In the genomic region with DNA sequence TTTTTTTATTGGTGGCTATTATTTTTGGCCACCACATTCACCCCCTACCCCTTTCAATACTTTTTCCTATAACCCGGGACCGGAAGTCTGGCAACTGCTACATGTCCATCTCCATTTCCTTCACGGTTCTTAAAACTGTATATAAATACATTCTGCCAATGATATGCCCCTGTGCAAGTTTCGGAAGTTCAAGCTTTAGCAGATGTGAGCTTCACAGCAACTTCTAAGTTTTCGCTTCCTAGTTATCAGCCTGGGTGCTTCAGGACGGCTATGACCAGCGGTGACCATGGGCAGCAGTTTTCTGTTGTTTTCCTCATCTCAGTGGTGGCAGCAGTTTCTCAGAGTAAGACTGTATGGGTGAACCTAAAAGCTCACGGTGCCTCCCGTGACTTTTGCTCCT, we compare ENCODE assay signal across 28 cellular contexts.
"Had no signal": no experiment of that assay in that cellular context is flagged by ENCODE, and none has a peak within 500 bp of the region (broad histone marks: within the 10 kb centered on the region; RNA-seq: fewer than 3 reads in every experiment).

No MANE protein-coding gene starts in this region.

- H3K4me1 Mint-ChIP-seq: neural crest cell; stimulated activated naive B cell treated with anti-CD40 and anti-IgM and Interleukin-4, amounts not matched to agents 10 μg/mL and 1 μg/mL and 100 μg/mL, for 72 hours had no signal

- DNase-seq: naive thymus-derived CD8-positive, alpha-beta T cell; nephron progenitor cell; nucleus accumbens; pancreas; retina; right lobe of liver; sigmoid colon; small intestine; stimulated activated CD4-positive, alpha-beta T cell treated with anti-CD3 and anti-CD28 coated beads, Interleukin-15, amount 100 ng/mL, for 24 hours; stimulated activated CD4-positive, alpha-beta T cell treated with anti-CD3 and anti-CD28 coated beads, Interleukin-2, amount 100 ng/mL, for 24 hours; stimulated activated CD4-positive, alpha-beta T cell treated with anti-CD3 and anti-CD28 coated beads, Interleukin-2, amount 100 ng/mL, for 48 hours; stimulated activated CD4-positive, alpha-beta T cell treated with anti-CD3 and anti-CD28 coated beads, Interleukin-4, amount 100 ng/mL, for 24 hours; stimulated activated naive B cell treated with anti-CD40 and anti-IgM and Interleukin-4, amounts not matched to agents 10 μg/mL and 1 μg/mL and 100 μg/mL, for 72 hours; stimulated activated naive CD4-positive, alpha-beta T cell treated with Interleukin-2 at 50 U/mL for 16 hours; stomach; thyroid gland; trophoblast cell; upper lobe of left lung had no signal

- H3K36me3 ChIP-seq: neutrophil, pancreas, prostate gland, right atrium auricular region, right lobe of liver, sigmoid colon, stomach, thoracic aorta, thyroid gland, tibial nerve, upper lobe of left lung, vagina had no signal

- H3K4me3 ChIP-seq: pancreas, prostate gland, right atrium auricular region, right lobe of liver, sigmoid colon, stomach, thoracic aorta, thyroid gland, tibial nerve, upper lobe of left lung, vagina had no signal

- H3K27me3 ChIP-seq: pancreas, right atrium auricular region, right lobe of liver, sigmoid colon, stomach, thyroid gland, tibial nerve, upper lobe of left lung, vagina had no signal

- H3K9me3 Mint-ChIP-seq: naive thymus-derived CD8-positive, alpha-beta T cell; natural killer cell treated with Interleukin-12 subunit alpha and Interleukin-12 subunit beta and Interleukin-15 and Interleukin-18, amount 100 ng/mL, for 72 hours; stimulated activated effector memory CD8-positive, alpha-beta T cell treated with anti-CD3 and anti-CD28 coated beads, Interleukin-12 subunit alpha, Interleukin-12 subunit beta, amount 100 ng/mL, for 72 hours; stimulated activated naive CD8-positive, alpha-beta T cell treated with anti-CD3 and anti-CD28 coated beads, Interleukin-15, Interleukin-2, amounts not matched to agents 100 ng/mL and 50 ng/mL, for 24 hours had no signal

- H3K9me3 ChIP-seq: neutrophil, pancreas, prostate gland, right atrium auricular region, right lobe of liver, sigmoid colon, stomach, thoracic aorta, thyroid gland, tibial nerve, upper lobe of left lung, vagina had no signal

- H3K4me3 Mint-ChIP-seq: naive thymus-derived CD8-positive, alpha-beta T cell; natural killer cell treated with Interleukin-12 subunit alpha and Interleukin-12 subunit beta and Interleukin-15 and Interleukin-18, amount 100 ng/mL, for 72 hours; nephron progenitor cell; neural crest cell; stimulated activated effector memory CD8-positive, alpha-beta T cell treated with anti-CD3 and anti-CD28 coated beads, Interleukin-12 subunit alpha, Interleukin-12 subunit beta, amount 100 ng/mL, for 72 hours; stimulated activated naive B cell treated with anti-CD40 and anti-IgM and Interleukin-4, amounts not matched to agents 10 μg/mL and 1 μg/mL and 100 μg/mL, for 72 hours; stimulated activated naive CD8-positive, alpha-beta T cell treated with anti-CD3 and anti-CD28 coated beads, Interleukin-15, Interleukin-2, amounts not matched to agents 100 ng/mL and 50 ng/mL, for 24 hours had no signal

- ATAC-seq: naive thymus-derived CD8-positive, alpha-beta T cell; natural killer cell treated with Interleukin-12 subunit alpha and Interleukin-12 subunit beta and Interleukin-15 and Interleukin-18, amount 100 ng/mL, for 72 hours; pancreas; right lobe of liver; stimulated activated effector memory CD8-positive, alpha-beta T cell treated with anti-CD3 and anti-CD28 coated beads, Interleukin-12 subunit alpha, Interleukin-12 subunit beta, amount 100 ng/mL, for 72 hours; stimulated activated naive B cell treated with anti-CD40 and anti-IgM and Interleukin-4, amounts not matched to agents 10 μg/mL and 1 μg/mL and 100 μg/mL, for 72 hours had no signal

- H3K27ac ChIP-seq: neutrophil, prostate gland, right atrium auricular region, right lobe of liver, sigmoid colon, thoracic aorta, thyroid gland, tibial nerve, upper lobe of left lung, vagina had no signal

- H3K36me3 Mint-ChIP-seq: naive thymus-derived CD8-positive, alpha-beta T cell; natural killer cell treated with Interleukin-12 subunit alpha and Interleukin-12 subunit beta and Interleukin-15 and Interleukin-18, amount 100 ng/mL, for 72 hours; stimulated activated effector memory CD8-positive, alpha-beta T cell treated with anti-CD3 and anti-CD28 coated beads, Interleukin-12 subunit alpha, Interleukin-12 subunit beta, amount 100 ng/mL, for 72 hours; stimulated activated naive B cell treated with anti-CD40 and anti-IgM and Interleukin-4, amounts not matched to agents 10 μg/mL and 1 μg/mL and 100 μg/mL, for 72 hours had no signal

- H3K27ac Mint-ChIP-seq: naive thymus-derived CD8-positive, alpha-beta T cell; natural killer cell treated with Interleukin-12 subunit alpha and Interleukin-12 subunit beta and Interleukin-15 and Interleukin-18, amount 100 ng/mL, for 72 hours; nephron progenitor cell; stimulated activated effector memory CD8-positive, alpha-beta T cell treated with anti-CD3 and anti-CD28 coated beads, Interleukin-12 subunit alpha, Interleukin-12 subunit beta, amount 100 ng/mL, for 72 hours; stimulated activated naive B cell treated with anti-CD40 and anti-IgM and Interleukin-4, amounts not matched to agents 10 μg/mL and 1 μg/mL and 100 μg/mL, for 72 hours; stimulated activated naive CD8-positive, alpha-beta T cell treated with anti-CD3 and anti-CD28 coated beads, Interleukin-15, Interleukin-2, amounts not matched to agents 100 ng/mL and 50 ng/mL, for 24 hours had no signal

- H3K4me1 ChIP-seq: right atrium auricular region, right lobe of liver, thyroid gland, upper lobe of left lung, vagina had no signal
